ENCODE assay signal across 19 cellular contexts in the genomic region with DNA sequence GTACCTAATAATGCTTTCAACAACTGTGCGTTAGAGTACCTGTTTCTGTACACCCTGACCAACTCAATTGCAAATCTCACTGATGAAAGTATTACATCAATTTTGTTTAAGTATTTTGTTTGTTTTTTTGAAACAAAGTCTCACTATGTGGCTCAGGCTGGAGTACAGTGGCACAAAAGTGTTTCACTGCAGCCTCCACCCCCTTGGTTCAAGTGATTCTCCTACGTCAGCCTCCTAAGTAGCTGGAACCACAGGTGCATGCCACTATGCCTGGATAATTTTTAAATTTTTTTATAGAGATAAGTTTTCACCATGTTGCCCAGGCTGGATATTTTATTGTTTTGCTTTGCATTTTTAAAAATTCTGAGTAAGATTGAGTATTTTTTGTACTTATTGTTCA. TPM values are rescaled to one million over a fixed set of nuclear protein-coding genes. Genes with fewer than 3 reads are reported as not detected.
"Had no signal": no experiment of that assay in that cellular context is flagged by ENCODE, and none has a peak within 500 bp of the region (broad histone marks: within the 10 kb centered on the region; RNA-seq: fewer than 3 reads in every experiment).

No MANE protein-coding gene starts in this region.

- H3K27me3 Mint-ChIP-seq: activated naive CD8-positive, alpha-beta T cell; effector memory CD8-positive, alpha-beta T cell; stimulated activated naive B cell treated with anti-CD40 and anti-IgM and Interleukin-4, amounts not matched to agents 10 μg/mL and 1 μg/mL and 100 μg/mL, for 72 hours had no signal

- H3K4me3 ChIP-seq: lung, prostate gland, right atrium auricular region, skin epidermis, thyroid gland had no signal

- H3K4me1 Mint-ChIP-seq: nephron progenitor cell; stimulated activated naive B cell treated with anti-CD40 and anti-IgM and Interleukin-4, amounts not matched to agents 10 μg/mL and 1 μg/mL and 100 μg/mL, for 72 hours had no signal

- H3K27ac ChIP-seq: prostate gland, right atrium auricular region, thyroid gland had no signal

- H3K27me3 ChIP-seq: right atrium auricular region, thyroid gland had no signal

- H3K9me3 Mint-ChIP-seq: effector memory CD8-positive, alpha-beta T cell; nephron progenitor cell; stimulated activated naive B cell treated with anti-CD40 and anti-IgM and Interleukin-4, amounts not matched to agents 10 μg/mL and 1 μg/mL and 100 μg/mL, for 72 hours; T-helper 2 cell treated with Interferon-gamma antibody and Interleukin-4, amounts not matched to agents 5 μg/mL and 100 μg/mL, for 36 hours had no signal

- H3K9me3 ChIP-seq: prostate gland, right atrium auricular region, thyroid gland had no signal

- H3K36me3 ChIP-seq: prostate gland, right atrium auricular region, thyroid gland had no signal

- DNase-seq: activated CD4-positive, alpha-beta T cell treated with anti-CD3 and anti-CD28 coated beads, Interleukin-2, amount 50 U/mL, for 48 hours; activated gamma-delta T cell treated with Interleukin-2 at 50 U/mL for 16 hours; effector memory CD8-positive, alpha-beta T cell; midbrain; nephron progenitor cell; occipital lobe; stimulated activated CD4-positive, alpha-beta T cell treated with anti-CD3 and anti-CD28 coated beads, Interleukin-4, amount 100 ng/mL, for 4 hours; stimulated activated naive B cell treated with anti-CD40 and anti-IgM and Interleukin-4, amounts not matched to agents 10 μg/mL and 1 μg/mL and 100 μg/mL, for 72 hours; thyroid gland had no signal

- H3K4me3 Mint-ChIP-seq: activated naive CD8-positive, alpha-beta T cell; effector memory CD8-positive, alpha-beta T cell; nephron progenitor cell; stimulated activated naive B cell treated with anti-CD40 and anti-IgM and Interleukin-4, amounts not matched to agents 10 μg/mL and 1 μg/mL and 100 μg/mL, for 72 hours; T-helper 2 cell treated with Interferon-gamma antibody and Interleukin-4, amounts not matched to agents 5 μg/mL and 100 μg/mL, for 36 hours had no signal

- ATAC-seq: effector memory CD8-positive, alpha-beta T cell; stimulated activated naive B cell treated with anti-CD40 and anti-IgM and Interleukin-4, amounts not matched to agents 10 μg/mL and 1 μg/mL and 100 μg/mL, for 72 hours had no signal

- H3K27ac Mint-ChIP-seq: activated naive CD8-positive, alpha-beta T cell; nephron progenitor cell; stimulated activated naive B cell treated with anti-CD40 and anti-IgM and Interleukin-4, amounts not matched to agents 10 μg/mL and 1 μg/mL and 100 μg/mL, for 72 hours; T-helper 2 cell treated with Interferon-gamma antibody and Interleukin-4, amounts not matched to agents 5 μg/mL and 100 μg/mL, for 36 hours had no signal

- H3K4me1 ChIP-seq: prostate gland had no signal

- FAIRE-seq: TTC549 had no signal

RNA-seq across cellular contexts. Expression of a gene that starts 58.0 kb away (rescaled TPM):
- total RNA-seq: dermis microvascular lymphatic vessel endothelial cell, glomerular endothelial cell had no signal
- polyA plus RNA-seq: keratinocyte had no signal
